1 cellular context compared by ENCODE assay signal in the genomic region with DNA sequence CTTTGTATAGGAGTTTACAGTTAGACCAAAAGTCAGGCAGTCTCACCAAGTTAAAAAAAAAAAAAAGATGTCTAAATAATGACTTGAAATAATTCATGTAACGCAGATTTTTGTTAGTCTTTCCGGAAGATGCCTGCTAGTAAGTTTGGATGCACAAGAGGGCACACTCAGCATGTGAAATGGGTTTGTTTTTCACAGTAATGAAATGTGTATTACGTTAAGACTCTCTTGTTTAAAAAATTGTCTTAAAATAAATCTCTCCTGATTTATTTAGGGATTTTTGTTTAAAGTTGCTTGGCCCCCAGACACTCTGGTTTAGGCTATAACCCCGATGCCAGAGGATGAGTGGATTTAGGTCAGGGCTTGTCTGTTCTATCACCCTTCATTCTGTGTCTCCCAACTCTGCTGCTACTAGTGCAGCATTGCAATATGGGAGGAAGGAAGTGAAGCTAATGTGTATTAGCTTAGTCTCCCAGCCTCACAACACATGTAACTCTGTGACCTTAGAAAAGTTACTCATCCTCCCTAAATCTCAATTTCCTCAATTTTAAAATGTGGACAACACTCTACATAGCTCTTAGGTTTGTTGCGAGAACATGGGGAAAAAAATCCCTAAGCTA.
A peak's percentile ranks its signal among the peaks of the same experiment; 100 is the strongest.
TF ChIP-seq lines count a peak whose summit lies in the region.

No MANE protein-coding gene starts in this region.

TF ChIP-seq in K562, 482 proteins besides CTCF, POLR2A, EP300 and RAD21 (continued from another document):
- TF ChIP-seq DEAF1 (CRISPR knock-in tag; IDR thresholded peaks at IDR 0.05): 0 out of 2 replicates have a peak, but pooled peaks have one; percentile 15
